ENCODE assay signal across 14 cellular contexts in the genomic region with DNA sequence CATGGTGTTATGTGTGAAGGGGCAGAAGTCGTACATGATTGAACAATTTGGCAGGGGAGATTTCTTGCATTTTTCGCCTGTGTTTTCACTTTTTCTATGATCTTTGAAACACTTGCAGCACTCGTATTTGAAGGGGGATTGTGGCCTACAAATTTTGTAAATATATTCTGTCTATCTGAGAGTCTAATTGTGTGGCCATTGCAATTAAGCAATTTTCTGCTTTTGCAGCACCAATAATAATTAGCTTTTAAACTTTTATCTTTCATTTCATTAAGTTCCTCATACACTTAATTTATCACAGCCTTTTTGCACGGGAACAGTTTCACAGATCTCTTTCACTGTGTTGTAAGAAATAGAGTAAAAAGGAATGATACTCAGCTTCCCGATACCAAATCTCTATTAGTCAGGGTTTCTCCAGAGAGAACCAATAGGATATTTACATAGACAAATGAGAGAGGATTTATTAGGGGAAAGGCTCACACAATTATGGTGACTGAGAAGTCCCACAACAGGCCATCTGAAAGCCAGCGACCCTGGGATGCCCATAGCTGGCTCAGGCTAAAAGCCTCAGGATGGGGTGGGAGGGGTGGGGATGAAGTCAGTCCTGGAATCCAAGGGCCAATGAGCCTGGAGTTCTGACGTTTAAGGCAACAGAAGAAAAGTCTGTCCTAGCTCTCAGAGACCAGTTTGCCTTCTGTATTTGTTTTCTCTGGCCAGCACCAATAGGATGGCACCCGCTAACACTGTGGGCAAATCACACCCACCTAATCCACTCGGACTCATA.
"Had no signal": no experiment of that assay in that cellular context is flagged by ENCODE, and none has a peak within 500 bp of the region (broad histone marks: within the 10 kb centered on the region; RNA-seq: fewer than 3 reads in every experiment).

No MANE protein-coding gene starts in this region.

- H3K27me3 ChIP-seq: cardiac muscle cell, pancreas, stomach, tibial artery had no signal

- H3K4me1 ChIP-seq: pancreas, tibial artery had no signal

- H3K4me3 Mint-ChIP-seq: activated naive CD4-positive, alpha-beta T cell treated with anti-CD3 and anti-CD28 coated beads, Interleukin-2, amount 10 ng/mL, durations not matched to agents 7 days and 5 days; T-cell had no signal

- H3K27ac ChIP-seq: cardiac muscle cell, pancreas, stomach, tibial artery had no signal

- H3K9me3 Mint-ChIP-seq: activated naive CD4-positive, alpha-beta T cell treated with anti-CD3 and anti-CD28 coated beads, Interleukin-2, amount 10 ng/mL, durations not matched to agents 7 days and 5 days; T-cell had no signal

- H3K4me1 Mint-ChIP-seq: activated naive CD4-positive, alpha-beta T cell treated with anti-CD3 and anti-CD28 coated beads, Interleukin-2, amount 10 ng/mL, durations not matched to agents 7 days and 5 days; T-cell had no signal

- H3K9me3 ChIP-seq: pancreas, stomach, tibial artery had no signal

- H3K36me3 ChIP-seq: cardiac muscle cell, pancreas, stomach, tibial artery had no signal

- H3K36me3 Mint-ChIP-seq: activated naive CD4-positive, alpha-beta T cell treated with anti-CD3 and anti-CD28 coated beads, Interleukin-2, amount 10 ng/mL, durations not matched to agents 7 days and 5 days; T-cell had no signal

- H3K27ac Mint-ChIP-seq: activated naive CD4-positive, alpha-beta T cell treated with anti-CD3 and anti-CD28 coated beads, Interleukin-2, amount 10 ng/mL, durations not matched to agents 7 days and 5 days; T-cell had no signal

- DNase-seq: activated naive CD4-positive, alpha-beta T cell treated with anti-CD3 and anti-CD28 coated beads, Interleukin-2, amount 10 ng/mL, durations not matched to agents 7 days and 5 days; activated T-cell treated with anti-CD3 and anti-CD28 coated beads for 4 hours; foreskin fibroblast; kidney glomerular epithelial cell; pancreas; stimulated activated CD4-positive, alpha-beta T cell treated with anti-CD3 and anti-CD28 coated beads, Interleukin-12 subunit alpha, Interleukin-12 subunit beta, amount 100 ng/mL, for 4 hours; stimulated activated CD4-positive, alpha-beta T cell treated with anti-CD3 and anti-CD28 coated beads, Interleukin-2, amount 100 ng/mL, for 24 hours; stomach; T-cell; T-helper 9 cell; tibial artery had no signal

- ATAC-seq: activated CD4-positive, CD25-positive, alpha-beta regulatory T cell treated with anti-CD3 and anti-CD28 coated beads, Interleukin-2, amount 50 U/mL, for 24 hours; esophagus mucosa; pancreas; T-cell had no signal

- H3K4me3 ChIP-seq: cardiac muscle cell, pancreas, stomach, tibial artery had no signal
